ENCODE assay signal across 2 cellular contexts in the genomic region with DNA sequence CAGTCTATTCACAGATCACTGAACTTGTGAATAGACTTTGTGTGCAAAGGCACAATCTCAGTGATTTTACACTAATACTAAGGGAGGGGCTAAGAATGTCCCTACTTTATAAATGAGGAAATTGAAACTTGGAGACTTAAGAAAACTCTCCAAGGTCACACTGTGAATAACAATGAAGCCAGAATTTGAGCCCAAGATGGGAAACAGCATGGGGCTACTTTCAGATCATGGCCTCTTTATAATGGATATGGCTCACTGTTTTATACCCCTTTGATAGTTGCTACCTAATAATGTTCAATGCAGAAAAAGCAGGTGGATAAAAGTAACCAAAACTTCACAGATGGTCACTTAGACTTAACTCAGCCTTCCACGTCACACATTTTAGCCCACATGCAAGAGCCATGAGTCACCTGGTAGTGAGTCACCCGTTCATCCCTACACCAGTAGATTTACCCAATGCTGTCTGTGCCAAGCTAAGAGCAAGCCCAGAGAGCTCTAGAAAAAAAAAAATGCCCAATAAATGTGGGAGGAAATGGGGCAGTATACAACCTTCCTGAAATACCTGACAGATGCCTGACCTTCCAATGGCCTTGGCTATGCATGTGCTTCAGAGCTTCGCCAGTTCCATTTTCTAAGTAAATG.
TF ChIP-seq lines count a peak whose summit lies in the region.

No MANE protein-coding gene starts in this region.

TF ChIP-seq in GM23338, 12 proteins besides CTCF, POLR2A, EP300 and RAD21:
- no peak for TF ChIP-seq EZH2 (IDR thresholded peaks at IDR 0.05; ENCODE audit: low read depth, unreplicated experiment)
- TF ChIP-seq, protein P1, sequence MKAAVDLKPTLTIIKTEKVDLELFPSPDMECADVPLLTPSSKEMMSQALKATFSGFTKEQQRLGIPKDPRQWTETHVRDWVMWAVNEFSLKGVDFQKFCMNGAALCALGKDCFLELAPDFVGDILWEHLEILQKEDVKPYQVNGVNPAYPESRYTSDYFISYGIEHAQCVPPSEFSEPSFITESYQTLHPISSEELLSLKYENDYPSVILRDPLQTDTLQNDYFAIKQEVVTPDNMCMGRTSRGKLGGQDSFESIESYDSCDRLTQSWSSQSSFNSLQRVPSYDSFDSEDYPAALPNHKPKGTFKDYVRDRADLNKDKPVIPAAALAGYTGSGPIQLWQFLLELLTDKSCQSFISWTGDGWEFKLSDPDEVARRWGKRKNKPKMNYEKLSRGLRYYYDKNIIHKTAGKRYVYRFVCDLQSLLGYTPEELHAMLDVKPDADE (IDR thresholded peaks at IDR 0.05): no peak
- TF ChIP-seq CREB1 (CRISPR knock-in tag; IDR thresholded peaks at IDR 0.05; ENCODE audit: low read depth): no peak
- TF ChIP-seq EZH2phosphoT487 (IDR thresholded peaks at IDR 0.05; ENCODE audit: unreplicated experiment): no peak
- TF ChIP-seq JUNB (IDR thresholded peaks at IDR 0.05; ENCODE audit: unreplicated experiment): no peak
- no peak for TF ChIP-seq POLR2AphosphoS5 (IDR thresholded peaks at IDR 0.05; ENCODE audit: low read depth)
- TF ChIP-seq, protein P2, sequence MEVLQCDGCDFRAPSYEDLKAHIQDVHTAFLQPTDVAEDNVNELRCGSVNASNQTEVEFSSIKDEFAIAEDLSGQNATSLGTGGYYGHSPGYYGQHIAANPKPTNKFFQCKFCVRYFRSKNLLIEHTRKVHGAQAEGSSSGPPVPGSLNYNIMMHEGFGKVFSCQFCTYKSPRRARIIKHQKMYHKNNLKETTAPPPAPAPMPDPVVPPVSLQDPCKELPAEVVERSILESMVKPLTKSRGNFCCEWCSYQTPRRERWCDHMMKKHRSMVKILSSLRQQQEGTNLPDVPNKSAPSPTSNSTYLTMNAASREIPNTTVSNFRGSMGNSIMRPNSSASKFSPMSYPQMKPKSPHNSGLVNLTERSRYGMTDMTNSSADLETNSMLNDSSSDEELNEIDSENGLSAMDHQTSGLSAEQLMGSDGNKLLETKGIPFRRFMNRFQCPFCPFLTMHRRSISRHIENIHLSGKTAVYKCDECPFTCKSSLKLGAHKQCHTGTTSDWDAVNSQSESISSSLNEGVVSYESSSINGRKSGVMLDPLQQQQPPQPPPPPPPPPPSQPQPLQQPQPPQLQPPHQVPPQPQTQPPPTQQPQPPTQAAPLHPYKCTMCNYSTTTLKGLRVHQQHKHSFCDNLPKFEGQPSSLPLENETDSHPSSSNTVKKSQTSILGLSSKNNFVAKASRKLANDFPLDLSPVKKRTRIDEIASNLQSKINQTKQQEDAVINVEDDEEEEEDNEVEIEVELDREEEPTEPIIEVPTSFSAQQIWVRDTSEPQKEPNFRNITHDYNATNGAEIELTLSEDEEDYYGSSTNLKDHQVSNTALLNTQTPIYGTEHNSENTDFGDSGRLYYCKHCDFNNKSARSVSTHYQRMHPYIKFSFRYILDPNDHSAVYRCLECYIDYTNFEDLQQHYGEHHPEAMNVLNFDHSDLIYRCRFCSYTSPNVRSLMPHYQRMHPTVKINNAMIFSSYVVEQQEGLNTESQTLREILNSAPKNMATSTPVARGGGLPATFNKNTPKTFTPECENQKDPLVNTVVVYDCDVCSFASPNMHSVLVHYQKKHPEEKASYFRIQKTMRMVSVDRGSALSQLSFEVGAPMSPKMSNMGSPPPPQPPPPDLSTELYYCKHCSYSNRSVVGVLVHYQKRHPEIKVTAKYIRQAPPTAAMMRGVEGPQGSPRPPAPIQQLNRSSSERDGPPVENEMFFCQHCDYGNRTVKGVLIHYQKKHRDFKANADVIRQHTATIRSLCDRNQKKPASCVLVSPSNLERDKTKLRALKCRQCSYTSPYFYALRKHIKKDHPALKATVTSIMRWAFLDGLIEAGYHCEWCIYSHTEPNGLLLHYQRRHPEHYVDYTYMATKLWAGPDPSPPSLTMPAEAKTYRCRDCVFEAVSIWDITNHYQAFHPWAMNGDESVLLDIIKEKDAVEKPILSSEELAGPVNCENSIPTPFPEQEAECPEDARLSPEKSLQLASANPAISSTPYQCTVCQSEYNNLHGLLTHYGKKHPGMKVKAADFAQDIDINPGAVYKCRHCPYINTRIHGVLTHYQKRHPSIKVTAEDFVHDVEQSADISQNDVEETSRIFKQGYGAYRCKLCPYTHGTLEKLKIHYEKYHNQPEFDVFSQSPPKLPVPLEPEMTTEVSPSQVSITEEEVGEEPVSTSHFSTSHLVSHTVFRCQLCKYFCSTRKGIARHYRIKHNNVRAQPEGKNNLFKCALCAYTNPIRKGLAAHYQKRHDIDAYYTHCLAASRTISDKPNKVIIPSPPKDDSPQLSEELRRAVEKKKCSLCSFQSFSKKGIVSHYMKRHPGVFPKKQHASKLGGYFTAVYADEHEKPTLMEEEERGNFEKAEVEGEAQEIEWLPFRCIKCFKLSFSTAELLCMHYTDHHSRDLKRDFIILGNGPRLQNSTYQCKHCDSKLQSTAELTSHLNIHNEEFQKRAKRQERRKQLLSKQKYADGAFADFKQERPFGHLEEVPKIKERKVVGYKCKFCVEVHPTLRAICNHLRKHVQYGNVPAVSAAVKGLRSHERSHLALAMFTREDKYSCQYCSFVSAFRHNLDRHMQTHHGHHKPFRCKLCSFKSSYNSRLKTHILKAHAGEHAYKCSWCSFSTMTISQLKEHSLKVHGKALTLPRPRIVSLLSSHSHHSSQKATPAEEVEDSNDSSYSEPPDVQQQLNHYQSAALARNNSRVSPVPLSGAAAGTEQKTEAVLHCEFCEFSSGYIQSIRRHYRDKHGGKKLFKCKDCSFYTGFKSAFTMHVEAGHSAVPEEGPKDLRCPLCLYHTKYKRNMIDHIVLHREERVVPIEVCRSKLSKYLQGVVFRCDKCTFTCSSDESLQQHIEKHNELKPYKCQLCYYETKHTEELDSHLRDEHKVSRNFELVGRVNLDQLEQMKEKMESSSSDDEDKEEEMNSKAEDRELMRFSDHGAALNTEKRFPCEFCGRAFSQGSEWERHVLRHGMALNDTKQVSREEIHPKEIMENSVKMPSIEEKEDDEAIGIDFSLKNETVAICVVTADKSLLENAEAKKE (CRISPR knock-in tag; IDR thresholded peaks at IDR 0.05): no peak

TF ChIP-seq in H1, 55 proteins besides CTCF, POLR2A, EP300 and RAD21:
- TF ChIP-seq JUND (IDR thresholded peaks at IDR 0.05; ENCODE audit: low read length): peak; percentile 81
- TF ChIP-seq BCL11A (IDR thresholded peaks at IDR 0.05; ENCODE audit: low read depth in 2 of 2, low read length in 2 of 2): no peak
- 0 out of 2 replicates have a peak, but pooled peaks have one; percentile 51 for TF ChIP-seq POU5F1 (IDR thresholded peaks at IDR 0.05; ENCODE audit: low read depth, low read length)
